15 cellular contexts compared by ENCODE assay signal in the genomic region with DNA sequence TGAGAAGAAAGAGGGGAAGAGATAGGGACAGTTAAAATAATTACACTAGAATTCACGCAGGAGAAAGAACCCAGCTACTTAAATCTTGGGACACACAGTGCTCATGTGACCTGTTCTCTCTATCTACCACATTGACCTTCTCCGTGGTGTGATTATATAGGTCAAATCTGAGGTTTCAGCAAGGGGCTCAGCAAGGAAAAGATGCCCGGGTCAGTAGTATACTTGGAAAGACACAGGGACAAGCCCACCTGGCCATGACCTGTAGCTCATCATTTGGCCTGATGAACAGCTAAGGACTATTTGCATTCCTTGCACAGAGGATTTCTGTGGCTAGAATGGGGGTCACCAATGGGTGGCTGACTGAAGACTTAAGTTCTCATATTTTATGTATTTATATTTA.
A peak's percentile ranks its signal among the peaks of the same experiment; 100 is the strongest.
DNase-seq lines count a peak whose midpoint lies in the region; ATAC-seq and TF ChIP-seq lines count a peak whose summit lies in the region.
"Had no signal": no experiment of that assay in that cellular context is flagged by ENCODE, and none has a peak within 500 bp of the region (broad histone marks: within the 10 kb centered on the region; RNA-seq: fewer than 3 reads in every experiment).

No MANE protein-coding gene starts in this region.

- H3K9me2 ChIP-seq in GM23248 (ENCODE audit: insufficient read depth) = no peaks in the 10 kb centered on the region; the same call in 1 of the 2 replicates

- H2AK5ac ChIP-seq in mesenchymal stem cell (ENCODE audit: low read length, severe bottlenecking) = no peak overlapping the region

- H2BK15ac ChIP-seq in mesenchymal stem cell (ENCODE audit: low read depth, poor library complexity, severe bottlenecking) = no peak overlapping the region

- no peak for DNase-seq in GM23248
- DNase-seq in mesenchymal stem cell = no peak
- no peak for DNase-seq in NCI-H748 treated with DMSO at 0.1 percent for 48 hours (lab: John Stamatoyannopoulos, UW)
- no peak for DNase-seq in NCI-H774 (lab: John Stamatoyannopoulos, UW)
- no peak for DNase-seq in RPMI8226
- no peak for DNase-seq in NK-92 (lab: John Stamatoyannopoulos, UW; ENCODE audit: unreplicated experiment)
- DNase-seq: anterior cingulate cortex; GF-D8; H9; NCI-H510A; stimulated activated naive CD4-positive, alpha-beta T cell treated with Interleukin-2 at 50 U/mL for 16 hours had no signal

- no peak overlapping the region for H3K4ac ChIP-seq in mesenchymal stem cell (ENCODE audit: low read depth in 1 of 2, low read length in 2 of 2)

- H2BK12ac ChIP-seq in mesenchymal stem cell (ENCODE audit: low read length in 2 of 2) = no peak overlapping the region

- H3K27me3 ChIP-seq in BLaER1 treated with 17β-estradiol and CSF1 and Interleukin-3, amounts not matched to agents 10 nM and 100 nM = no peaks in the 10 kb centered on the region
- H3K27me3 ChIP-seq in GM23248 (replicated peaks; ENCODE audit: insufficient read depth) = no peaks in the 10 kb centered on the region
- no peaks in the 10 kb centered on the region for H3K27me3 ChIP-seq in mesenchymal stem cell (ENCODE audit: control insufficient read depth in 1 of 2, insufficient read depth in 1 of 2, low read length in 2 of 2)
- H3K27me3 ChIP-seq: neural progenitor cell had no signal

- no peak overlapping the region for H2AFZ ChIP-seq in GM23248
- H2AFZ ChIP-seq in mesenchymal stem cell (ENCODE audit: low read depth, low read length) = no peak overlapping the region
- H2AFZ ChIP-seq: neural progenitor cell had no signal

- no peaks in the 10 kb centered on the region for H3K79me1 ChIP-seq in mesenchymal stem cell (replicated peaks; ENCODE audit: low read length, poor library complexity, severe bottlenecking)

- peak; percentile 9 for ATAC-seq in SK-N-SH treated with all-trans-retinoic acid at 6 μM for 48 hours

- H4K8ac ChIP-seq in mesenchymal stem cell (ENCODE audit: low read length) = no peak overlapping the region

- no peak overlapping the region for H2BK5ac ChIP-seq in mesenchymal stem cell (ENCODE audit: low read depth, low read length, poor library complexity, severe bottlenecking)

- no peak overlapping the region for H3K9ac ChIP-seq in BLaER1 treated with 17β-estradiol and CSF1 and Interleukin-3, amounts not matched to agents 10 nM and 100 nM
- H3K9ac ChIP-seq in GM23248 (no peak overlapping the region), mesenchymal stem cell (ENCODE audit: low read length) (no peak overlapping the region)
- H3K9ac ChIP-seq: neural progenitor cell had no signal

- H3K14ac ChIP-seq in mesenchymal stem cell (ENCODE audit: low read length in 2 of 2) = no peak overlapping the region

- H3K4me1 ChIP-seq in BLaER1 treated with 17β-estradiol and CSF1 and Interleukin-3, amounts not matched to agents 10 nM and 100 nM = peaks cover 28 to 35% (median 32%) of the 10 kb centered on the region in 10 experiments
- peaks cover 19% of the 10 kb centered on the region for H3K4me1 ChIP-seq in GM23248 (ENCODE audit: insufficient read depth)
- peaks cover 3% of the 10 kb centered on the region for H3K4me1 ChIP-seq in mesenchymal stem cell (ENCODE audit: control insufficient read depth, insufficient read depth, low read depth, low read length)
- H3K4me1 ChIP-seq: neural progenitor cell had no signal

- peaks cover 0 to 5% (median 0%) of the 10 kb centered on the region in 11 experiments; a peak in 1 of 22 replicates for H4K20me1 ChIP-seq in BLaER1 treated with 17β-estradiol and CSF1 and Interleukin-3, amounts not matched to agents 10 nM and 100 nM
- H4K20me1 ChIP-seq in GM23248 (ENCODE audit: insufficient read depth) = no peaks in the 10 kb centered on the region

- H2BK120ac ChIP-seq in mesenchymal stem cell (ENCODE audit: low read depth, low read length) = no peak overlapping the region

- peak overlapping the region in 1 of 2 experiments; percentile 37 for H3K18ac ChIP-seq in mesenchymal stem cell (ENCODE audit: low read depth in 1 of 2, low read length in 2 of 2)

- in situ Hi-C loops in GM23248 (cut with MboI) = no loop called here

- H3K23ac ChIP-seq in mesenchymal stem cell (ENCODE audit: low read length in 2 of 2) = no peak overlapping the region

- no peaks in the 10 kb centered on the region for H3K79me2 ChIP-seq in GM23248 (ENCODE audit: insufficient read depth)

- H3K4me3 ChIP-seq in BLaER1 treated with 17β-estradiol and CSF1 and Interleukin-3, amounts not matched to agents 10 nM and 100 nM = no peak overlapping the region
- H3K4me3 ChIP-seq in GM23248 (no peak overlapping the region), mesenchymal stem cell (ENCODE audit: insufficient read depth in 1 of 2, low read depth in 1 of 2, low read length in 2 of 2) (peak overlapping the region in 1 of 2 experiments; percentile 9)
- H3K4me3 ChIP-seq: neural progenitor cell had no signal

- H4K91ac ChIP-seq in mesenchymal stem cell (ENCODE audit: low read length) = no peak overlapping the region

- H3K27ac ChIP-seq in BLaER1 treated with 17β-estradiol and CSF1 and Interleukin-3, amounts not matched to agents 10 nM and 100 nM = peak overlapping the region in 7 of 11 experiments; percentile 43 to 88 (median 79); a peak in 11 of 22 replicates
- H3K27ac ChIP-seq in GM23248 (peak overlapping the region; percentile 3; the same call in 1 of the 2 replicates), mesenchymal stem cell (ENCODE audit: low read length, poor library complexity, severe bottlenecking) (peak overlapping the region; percentile 16)
- H3K27ac ChIP-seq: HL-60, neural progenitor cell had no signal

- WGBS in GM23248 (ENCODE audit: low coverage in 1 of 2, low lambda C conversion rate in 2 of 2, missing lambda C conversion rate in 2 of 2), 2 experiments = 64 to 65% methylated on average over 3 of the region's 3 CpGs
- 75% methylated on average over 2 of the region's 3 CpGs for WGBS in mesenchymal stem cell

- peaks cover 27% of the 10 kb centered on the region for H3F3A ChIP-seq in GM23248 (ENCODE audit: insufficient read depth)

- no peaks in the 10 kb centered on the region for H3K9me3 ChIP-seq in BLaER1 treated with 17β-estradiol and CSF1 and Interleukin-3, amounts not matched to agents 10 nM and 100 nM (replicated peaks in 1 of 11)
- no peaks in the 10 kb centered on the region for H3K9me3 ChIP-seq in GM23248 (ENCODE audit: low read depth)
- H3K9me3 ChIP-seq in mesenchymal stem cell (ENCODE audit: control insufficient read depth, low read length) = no peaks in the 10 kb centered on the region

- H3K4me2 ChIP-seq in BLaER1 treated with 17β-estradiol and CSF1 and Interleukin-3, amounts not matched to agents 10 nM and 100 nM = peak overlapping the region; percentile 72 to 86 (median 79)
- peak overlapping the region; percentile 9 for H3K4me2 ChIP-seq in GM23248 (ENCODE audit: unreplicated experiment)
- no peak overlapping the region for H3K4me2 ChIP-seq in mesenchymal stem cell (ENCODE audit: low read length, poor library complexity, severe bottlenecking)
- H3K4me2 ChIP-seq: neural progenitor cell had no signal

- H3K36me3 ChIP-seq in BLaER1 treated with 17β-estradiol and CSF1 and Interleukin-3, amounts not matched to agents 10 nM and 100 nM = no peaks in the 10 kb centered on the region
- H3K36me3 ChIP-seq in GM23248 (ENCODE audit: low read depth) (no peaks in the 10 kb centered on the region), mesenchymal stem cell (ENCODE audit: control insufficient read depth in 1 of 2, insufficient read depth in 2 of 2, low read depth in 1 of 2, low read length in 2 of 2) (no peaks in the 10 kb centered on the region)
- H3K36me3 ChIP-seq: neural progenitor cell had no signal

TF ChIP-seq in SK-N-SH treated with all-trans-retinoic acid at 6 μM for 48 hours, 23 proteins besides CTCF, POLR2A, EP300 and RAD21 (continues in another document):
- TF ChIP-seq RARB (CRISPR knock-in tag; IDR thresholded peaks at IDR 0.05) = no peak
- no peak for TF ChIP-seq TOX (CRISPR knock-in tag; IDR thresholded peaks at IDR 0.05; ENCODE audit: borderline replicate concordance)
- TF ChIP-seq BACH2 (CRISPR knock-in tag; IDR thresholded peaks at IDR 0.05; ENCODE audit: borderline replicate concordance) = no peak
- TF ChIP-seq, protein P1, sequence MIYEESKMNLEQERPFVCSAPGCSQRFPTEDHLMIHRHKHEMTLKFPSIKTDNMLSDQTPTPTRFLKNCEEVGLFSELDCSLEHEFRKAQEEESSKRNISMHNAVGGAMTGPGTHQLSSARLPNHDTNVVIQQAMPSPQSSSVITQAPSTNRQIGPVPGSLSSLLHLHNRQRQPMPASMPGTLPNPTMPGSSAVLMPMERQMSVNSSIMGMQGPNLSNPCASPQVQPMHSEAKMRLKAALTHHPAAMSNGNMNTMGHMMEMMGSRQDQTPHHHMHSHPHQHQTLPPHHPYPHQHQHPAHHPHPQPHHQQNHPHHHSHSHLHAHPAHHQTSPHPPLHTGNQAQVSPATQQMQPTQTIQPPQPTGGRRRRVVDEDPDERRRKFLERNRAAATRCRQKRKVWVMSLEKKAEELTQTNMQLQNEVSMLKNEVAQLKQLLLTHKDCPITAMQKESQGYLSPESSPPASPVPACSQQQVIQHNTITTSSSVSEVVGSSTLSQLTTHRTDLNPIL (CRISPR knock-in tag; IDR thresholded peaks at IDR 0.05; ENCODE audit: low read depth) = no peak
- no peak for TF ChIP-seq GLIS3 (CRISPR knock-in tag; IDR thresholded peaks at IDR 0.05)
- TF ChIP-seq, protein P2, sequence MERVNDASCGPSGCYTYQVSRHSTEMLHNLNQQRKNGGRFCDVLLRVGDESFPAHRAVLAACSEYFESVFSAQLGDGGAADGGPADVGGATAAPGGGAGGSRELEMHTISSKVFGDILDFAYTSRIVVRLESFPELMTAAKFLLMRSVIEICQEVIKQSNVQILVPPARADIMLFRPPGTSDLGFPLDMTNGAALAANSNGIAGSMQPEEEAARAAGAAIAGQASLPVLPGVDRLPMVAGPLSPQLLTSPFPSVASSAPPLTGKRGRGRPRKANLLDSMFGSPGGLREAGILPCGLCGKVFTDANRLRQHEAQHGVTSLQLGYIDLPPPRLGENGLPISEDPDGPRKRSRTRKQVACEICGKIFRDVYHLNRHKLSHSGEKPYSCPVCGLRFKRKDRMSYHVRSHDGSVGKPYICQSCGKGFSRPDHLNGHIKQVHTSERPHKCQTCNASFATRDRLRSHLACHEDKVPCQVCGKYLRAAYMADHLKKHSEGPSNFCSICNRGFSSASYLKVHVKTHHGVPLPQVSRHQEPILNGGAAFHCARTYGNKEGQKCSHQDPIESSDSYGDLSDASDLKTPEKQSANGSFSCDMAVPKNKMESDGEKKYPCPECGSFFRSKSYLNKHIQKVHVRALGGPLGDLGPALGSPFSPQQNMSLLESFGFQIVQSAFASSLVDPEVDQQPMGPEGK (CRISPR knock-in tag; IDR thresholded peaks at IDR 0.05; ENCODE audit: borderline replicate concordance) = no peak
- TF ChIP-seq ZNF565 (CRISPR knock-in tag; conservative IDR thresholded peaks at IDR 0.05; ENCODE audit: low read depth) = no peak
- TF ChIP-seq ZC3H10 (CRISPR knock-in tag; IDR thresholded peaks at IDR 0.05) = no peak
- TF ChIP-seq CSDC2 (CRISPR knock-in tag; IDR thresholded peaks at IDR 0.05) = no peak
- TF ChIP-seq ZNF8 (CRISPR knock-in tag; IDR thresholded peaks at IDR 0.05) = no peak
- TF ChIP-seq ISL1 (CRISPR knock-in tag; IDR thresholded peaks at IDR 0.05) = no peak
- TF ChIP-seq ZFP3 (CRISPR knock-in tag; IDR thresholded peaks at IDR 0.05) = no peak
- no peak for TF ChIP-seq ZNF70 (CRISPR knock-in tag; IDR thresholded peaks at IDR 0.05)
- no peak for TF ChIP-seq SNAI2 (CRISPR knock-in tag; IDR thresholded peaks at IDR 0.05)

Comparison
In these comparisons a context has a peak if more than half of its experiments do, and no peak if none do; other contexts are left out.
1. H3K27ac ChIP-seq: peak in every context shown above with its lines; median percentile 79 in BLaER1 treated with 17β-estradiol and CSF1 and Interleukin-3, amounts not matched to agents 10 nM and 100 nM; 16 in mesenchymal stem cell; 3 in GM23248.